ENCODE assay signal across 8 cellular contexts in the genomic region with DNA sequence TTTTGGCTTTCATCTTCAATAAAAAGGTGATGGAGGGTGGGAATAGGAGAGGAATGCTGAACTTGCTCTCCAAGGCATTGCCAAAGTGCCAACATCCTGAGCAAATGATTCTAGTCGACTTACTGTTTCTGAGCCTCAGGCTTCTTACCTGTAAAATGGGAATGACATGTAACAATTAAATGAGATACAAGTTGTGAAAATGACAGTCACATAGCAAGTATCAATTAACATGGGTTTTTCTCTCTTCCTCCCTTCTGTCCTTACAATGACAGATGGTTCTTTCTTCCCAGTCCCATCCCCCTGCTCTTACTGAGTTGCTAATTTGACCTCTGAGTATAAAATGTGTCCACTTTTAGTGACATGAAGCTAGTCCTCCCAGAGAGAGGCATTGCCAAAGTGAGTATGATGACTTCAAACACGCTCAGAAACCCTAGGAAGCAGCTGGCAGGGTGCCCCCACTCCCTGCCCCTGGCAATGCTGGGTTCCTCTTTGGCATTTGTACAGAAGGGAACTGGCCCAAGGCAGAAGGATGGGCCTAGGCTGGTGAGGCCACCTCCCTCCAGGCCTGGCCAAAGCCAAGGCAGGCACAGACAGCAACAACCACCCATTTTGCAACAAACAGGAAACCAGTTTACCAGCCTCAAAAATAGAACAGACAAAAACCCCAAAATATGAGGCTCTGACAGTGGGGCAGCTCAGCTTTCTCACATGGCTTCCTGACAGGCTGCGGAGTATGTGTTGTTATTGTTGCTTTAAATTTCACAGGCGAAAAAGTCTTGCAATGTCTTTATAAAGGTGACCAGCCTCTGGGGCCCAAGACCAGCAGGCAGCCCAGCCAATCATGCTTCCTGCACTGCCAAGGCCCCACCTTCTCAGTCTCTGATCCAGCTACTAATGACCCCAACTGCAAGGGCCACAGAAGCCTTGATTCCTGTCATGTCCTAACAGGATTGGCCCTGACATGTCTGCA.
DNase-seq lines count a peak whose midpoint lies in the region; ATAC-seq and TF ChIP-seq lines count a peak whose summit lies in the region.

No MANE protein-coding gene starts in this region.

- TF ChIP-seq CTCF in liver (IDR thresholded peaks at IDR 0.05; ENCODE audit: low read depth, low read length, missing input control) (no peak), BE2C (IDR thresholded peaks at IDR 0.05; ENCODE audit: low read depth, low read length) (no peak), esophagus muscularis mucosa (IDR thresholded peaks at IDR 0.05) (no peak)

- H3K36me3 ChIP-seq in liver (ENCODE audit: control insufficient read depth in 4 of 4, insufficient read depth in 3 of 4, low read depth in 1 of 4, low read length in 3 of 4) (no peaks in the 10 kb centered on the region), BE2C (no peaks in the 10 kb centered on the region), esophagus muscularis mucosa (no peaks in the 10 kb centered on the region)

- H3K36me3 Mint-ChIP-seq in IgD-negative memory B cell, result no peaks in the 10 kb centered on the region

- H3K27me3 ChIP-seq in liver (ENCODE audit: control insufficient read depth in 4 of 4, insufficient read depth in 4 of 4, low read length in 3 of 4), result no peaks in the 10 kb centered on the region
- H3K27me3 ChIP-seq in BE2C, result no peaks in the 10 kb centered on the region
- no peaks in the 10 kb centered on the region for H3K27me3 ChIP-seq in esophagus muscularis mucosa

- H3K27me3 Mint-ChIP-seq in IgD-negative memory B cell, result peaks cover 3% of the 10 kb centered on the region

- intact Hi-C loops in esophagus muscularis mucosa (cut with DNase I), result no loop called here

- no peak for TF ChIP-seq RAD21 in liver (IDR thresholded peaks at IDR 0.05)

- WGBS in liver, result 79% methylated on average over 4 of the region's 4 CpGs
- 74% methylated on average over 4 of the region's 4 CpGs for WGBS in esophagus muscularis mucosa

- H3K9me3 Mint-ChIP-seq in IgD-negative memory B cell, result no peaks in the 10 kb centered on the region

- H3K4me1 ChIP-seq in liver (ENCODE audit: control insufficient read depth in 4 of 4, insufficient read depth in 4 of 4, low read length in 3 of 4) (peaks cover 0 to 5% (median 0%) of the 10 kb centered on the region in 4 donors), BE2C (no peaks in the 10 kb centered on the region), esophagus muscularis mucosa (peaks cover 8 to 26% (median 10%) of the 10 kb centered on the region in 4 donors)

- H3K4me1 Mint-ChIP-seq in IgD-negative memory B cell, result peaks cover 60 to 72% (median 64%) of the 10 kb centered on the region in 3 donors

- H3K4me3 Mint-ChIP-seq in IgD-negative memory B cell, result peak overlapping the region; percentile 22 to 79 (median 69)

- peak; percentile 10 for DNase-seq in activated gamma-delta T cell treated with anti-CD3 and anti-CD28 coated beads, Interleukin-2, amount 50 U/mL, for 16 hours (ENCODE audit: low read depth)
- DNase-seq in DMS53 treated with DMSO at 0.1 percent for 48 hours (lab: John Stamatoyannopoulos, UW; ENCODE audit: unreplicated experiment), result no peak
- no peak for DNase-seq in BE2C
- no peak for DNase-seq in esophagus muscularis mucosa (ENCODE audit: extremely low spot score)

- ATAC-seq in GM18873 (IDR thresholded peaks at IDR 0.05; ENCODE audit: low FRiP score, unreplicated experiment) (peak; percentile 42), HG02588 (IDR thresholded peaks at IDR 0.05; ENCODE audit: unreplicated experiment) (no peak)

- H3K27ac Mint-ChIP-seq in IgD-negative memory B cell, result peak overlapping the region; percentile 84 to 94 (median 94)

- no peak for TF ChIP-seq POLR2A in esophagus muscularis mucosa (IDR thresholded peaks at IDR 0.05; ENCODE audit: low read depth)

- H3K9me3 ChIP-seq in liver (ENCODE audit: control insufficient read depth in 4 of 4, low read length in 3 of 4) (no peaks in the 10 kb centered on the region), BE2C (no peaks in the 10 kb centered on the region), esophagus muscularis mucosa (no peaks in the 10 kb centered on the region)

- no peak overlapping the region for H3K27ac ChIP-seq in liver (ENCODE audit: low read depth in 1 of 2, low read length in 2 of 2)
- no peak overlapping the region for H3K27ac ChIP-seq in esophagus muscularis mucosa (replicated peaks in 1 of 4)

- TF ChIP-seq EP300 in esophagus muscularis mucosa (IDR thresholded peaks at IDR 0.05), result no peak

- no peak overlapping the region for H3K9ac ChIP-seq in liver (ENCODE audit: low read depth in 1 of 2, low read length in 2 of 2)

- H3K4me3 ChIP-seq in liver (ENCODE audit: low read depth in 1 of 3, low read length in 3 of 3) (no peak overlapping the region), BE2C (ENCODE audit: low read depth, low read length) (no peak overlapping the region), esophagus muscularis mucosa (no peak overlapping the region)

TF ChIP-seq in liver, 16 proteins besides CTCF, POLR2A, EP300 and RAD21:
- TF ChIP-seq, protein P1, sequence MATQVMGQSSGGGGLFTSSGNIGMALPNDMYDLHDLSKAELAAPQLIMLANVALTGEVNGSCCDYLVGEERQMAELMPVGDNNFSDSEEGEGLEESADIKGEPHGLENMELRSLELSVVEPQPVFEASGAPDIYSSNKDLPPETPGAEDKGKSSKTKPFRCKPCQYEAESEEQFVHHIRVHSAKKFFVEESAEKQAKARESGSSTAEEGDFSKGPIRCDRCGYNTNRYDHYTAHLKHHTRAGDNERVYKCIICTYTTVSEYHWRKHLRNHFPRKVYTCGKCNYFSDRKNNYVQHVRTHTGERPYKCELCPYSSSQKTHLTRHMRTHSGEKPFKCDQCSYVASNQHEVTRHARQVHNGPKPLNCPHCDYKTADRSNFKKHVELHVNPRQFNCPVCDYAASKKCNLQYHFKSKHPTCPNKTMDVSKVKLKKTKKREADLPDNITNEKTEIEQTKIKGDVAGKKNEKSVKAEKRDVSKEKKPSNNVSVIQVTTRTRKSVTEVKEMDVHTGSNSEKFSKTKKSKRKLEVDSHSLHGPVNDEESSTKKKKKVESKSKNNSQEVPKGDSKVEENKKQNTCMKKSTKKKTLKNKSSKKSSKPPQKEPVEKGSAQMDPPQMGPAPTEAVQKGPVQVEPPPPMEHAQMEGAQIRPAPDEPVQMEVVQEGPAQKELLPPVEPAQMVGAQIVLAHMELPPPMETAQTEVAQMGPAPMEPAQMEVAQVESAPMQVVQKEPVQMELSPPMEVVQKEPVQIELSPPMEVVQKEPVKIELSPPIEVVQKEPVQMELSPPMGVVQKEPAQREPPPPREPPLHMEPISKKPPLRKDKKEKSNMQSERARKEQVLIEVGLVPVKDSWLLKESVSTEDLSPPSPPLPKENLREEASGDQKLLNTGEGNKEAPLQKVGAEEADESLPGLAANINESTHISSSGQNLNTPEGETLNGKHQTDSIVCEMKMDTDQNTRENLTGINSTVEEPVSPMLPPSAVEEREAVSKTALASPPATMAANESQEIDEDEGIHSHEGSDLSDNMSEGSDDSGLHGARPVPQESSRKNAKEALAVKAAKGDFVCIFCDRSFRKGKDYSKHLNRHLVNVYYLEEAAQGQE (IDR thresholded peaks at IDR 0.05), result peak; percentile 19
- TF ChIP-seq HNF4A (conservative IDR thresholded peaks at IDR 0.05) (no peak), FOXA1 (IDR thresholded peaks at IDR 0.05) (no peak), YY1 (IDR thresholded peaks at IDR 0.05) (no peak), GABPA (IDR thresholded peaks at IDR 0.05 in 1 of 2, conservative IDR thresholded peaks at IDR 0.05 in 1 of 2) (no peak), NR2F2 (IDR thresholded peaks at IDR 0.05) (no peak)
